8 cellular contexts compared by ENCODE assay signal in genomic region chr1:9429369-9429766, GRCh38.
A peak's percentile ranks its signal among the peaks of the same experiment; 100 is the strongest.
DNase-seq lines count a peak whose midpoint lies in the region; ATAC-seq, FAIRE-seq and TF ChIP-seq lines count a peak whose summit lies in the region.

No MANE protein-coding gene starts in this region.

- no peaks in the 10 kb centered on the region for H3K9me3 Mint-ChIP-seq in activated CD4-positive, alpha-beta T cell treated with anti-CD3 and anti-CD28 coated beads, Interleukin-2, amount 10 ng/mL, durations not matched to agents 7 days and 5 days

- TF ChIP-seq CTCF in GM12878 (IDR thresholded peaks at IDR 0.05 in 2 of 3, conservative IDR thresholded peaks at IDR 0.05 in 1 of 3; ENCODE audit: control insufficient read depth in 2 of 3, extremely low read depth in 1 of 3, insufficient read depth in 1 of 3, low read depth in 3 of 3, low read length in 3 of 3) (no peak), liver (IDR thresholded peaks at IDR 0.05; ENCODE audit: low read depth, low read length, missing input control) (no peak), thyroid gland (IDR thresholded peaks at IDR 0.05) (no peak)

- H3K4me2 ChIP-seq in GM12878 (ENCODE audit: control insufficient read depth, insufficient read depth): peak overlapping the region; percentile 99

- H3K4me3 ChIP-seq in GM12878: peak overlapping the region; percentile 30
- peak overlapping the region; percentile 51 to 77 (median 74) for H3K4me3 ChIP-seq in liver (ENCODE audit: low read depth in 1 of 3, low read length in 3 of 3)
- peak overlapping the region in 1 of 3 donors; percentile 31 for H3K4me3 ChIP-seq in thyroid gland (replicated peaks in 1 of 3)

- DNase-seq in activated CD4-positive, alpha-beta T cell treated with anti-CD3 and anti-CD28 coated beads, Interleukin-2, amount 10 ng/mL, durations not matched to agents 7 days and 5 days: no peak
- no peak for DNase-seq in activated CD4-positive, alpha-beta T cell treated with anti-CD3 and anti-CD28 coated beads, Interleukin-2, amount 50 U/mL, for 48 hours
- DNase-seq in GM12878 (ENCODE audit: low read depth, low spot score) (no peak), thyroid gland (no peak), T1000 (lab: John Stamatoyannopoulos, UW) (no peak), KBM-7 (no peak)

- intact Hi-C loops in GM12878 (cut with micrococcal nuclease; ENCODE audit: unreplicated experiment): no loop called here
- intact Hi-C loops in thyroid gland (cut with DNase I): no loop called here

- WGBS in GM12878 (ENCODE audit: insufficient coverage, insufficient replicate concordance, low lambda C conversion rate, missing lambda C conversion rate): 51% methylated on average over 6 of the region's 6 CpGs
- WGBS in liver: 51% methylated on average over 6 of the region's 6 CpGs
- 41 to 50% methylated on average over 6 of the region's 6 CpGs for WGBS in thyroid gland, 2 donors

- no peak for TF ChIP-seq EP300 in GM12878 (IDR thresholded peaks at IDR 0.05; ENCODE audit: borderline replicate concordance in 1 of 2, control insufficient read depth in 1 of 2, low read depth in 2 of 2, low read length in 2 of 2)

- peak overlapping the region; percentile 98 for H2AFZ ChIP-seq in GM12878 (ENCODE audit: control insufficient read depth, low read depth, low read length)

- no peaks in the 10 kb centered on the region for H3K79me2 ChIP-seq in GM12878 (ENCODE audit: control insufficient read depth, insufficient read depth, low read length)

- no peak for TF ChIP-seq POLR2A in GM12878 (IDR thresholded peaks at IDR 0.05; ENCODE audit: low read depth, low read length)
- no peak for TF ChIP-seq POLR2A in thyroid gland (IDR thresholded peaks at IDR 0.05)

- no peaks in the 10 kb centered on the region for H3K36me3 ChIP-seq in GM12878 (ENCODE audit: control insufficient read depth in 2 of 2, insufficient read depth in 2 of 2, low read length in 1 of 2)
- no peaks in the 10 kb centered on the region for H3K36me3 ChIP-seq in liver (ENCODE audit: control insufficient read depth in 4 of 4, insufficient read depth in 3 of 4, low read depth in 1 of 4, low read length in 3 of 4)
- H3K36me3 ChIP-seq in thyroid gland: no peaks in the 10 kb centered on the region

- H3K9ac ChIP-seq in GM12878 (ENCODE audit: control insufficient read depth, insufficient read depth, low read length) (peak overlapping the region; percentile 59), liver (ENCODE audit: low read depth in 1 of 2, low read length in 2 of 2) (peak overlapping the region; percentile 62 to 87)

- TF ChIP-seq RAD21 in GM12878 (IDR thresholded peaks at IDR 0.05; ENCODE audit: insufficient read depth, low read depth, low read length) (no peak), liver (IDR thresholded peaks at IDR 0.05) (no peak)

- H4K20me1 ChIP-seq in GM12878 (ENCODE audit: control insufficient read depth, insufficient read depth): no peaks in the 10 kb centered on the region

- H3K36me3 Mint-ChIP-seq in activated CD4-positive, alpha-beta T cell treated with anti-CD3 and anti-CD28 coated beads, Interleukin-2, amount 10 ng/mL, durations not matched to agents 7 days and 5 days (ENCODE audit: low read depth): no peaks in the 10 kb centered on the region

- in situ Hi-C loops in GM12878 (cut with MboI): no loop called here
- in situ Hi-C loops in KBM-7 (cut with MboI; ENCODE audit: low pct_unique_long_range_greater_than_20kb, low sequenced_read_pairs): no loop called here

- H3K27ac Mint-ChIP-seq in activated CD4-positive, alpha-beta T cell treated with anti-CD3 and anti-CD28 coated beads, Interleukin-2, amount 10 ng/mL, durations not matched to agents 7 days and 5 days: peak overlapping the region; percentile 98

- H3K27ac ChIP-seq in GM12878 (ENCODE audit: control insufficient read depth, insufficient read depth): peak overlapping the region; percentile 43
- H3K27ac ChIP-seq in liver (ENCODE audit: low read depth in 1 of 2, low read length in 2 of 2): peak overlapping the region; percentile 68 to 85
- H3K27ac ChIP-seq in thyroid gland: peak overlapping the region in 2 of 3 donors; percentile 46 to 77

- no peak for FAIRE-seq in GM12878 (lab: Jason Lieb, UNC)

- H3K4me3 Mint-ChIP-seq in activated CD4-positive, alpha-beta T cell treated with anti-CD3 and anti-CD28 coated beads, Interleukin-2, amount 10 ng/mL, durations not matched to agents 7 days and 5 days: peak overlapping the region; percentile 94

- ATAC-seq in GM12878: no peak
- ATAC-seq in HG02938 (IDR thresholded peaks at IDR 0.05; ENCODE audit: unreplicated experiment): no peak

- RAD21 ChIA-PET in GM12878 (lab: Charles Lee; ENCODE audit: unreplicated experiment): interaction anchor here (1.4 kb wide), 1 partner anchor 16 kb away, joined by 8 read pairs; no protein-coding TSS in a partner anchor

- H3K4me1 ChIP-seq in GM12878 (ENCODE audit: control insufficient read depth, insufficient read depth, low read length) (peaks cover 36% of the 10 kb centered on the region), liver (ENCODE audit: control insufficient read depth in 4 of 4, insufficient read depth in 4 of 4, low read length in 3 of 4) (peaks cover 5 to 15% (median 7%) of the 10 kb centered on the region in 4 donors), thyroid gland (peaks cover 0 to 11% of the 10 kb centered on the region in 2 donors)

- POLR2A ChIA-PET in activated CD4-positive, alpha-beta T cell treated with anti-CD3 and anti-CD28 coated beads, Interleukin-2, amount 10 ng/mL, durations not matched to agents 7 days and 5 days (lab: Charles Lee): no interaction called here
- POLR2A ChIA-PET in GM12878 (lab: Charles Lee): interaction anchor here (0.6 to 1.0 kb wide), 3 partner anchors 22 to 264 kb away, joined by 3 read pairs; no protein-coding TSS in a partner anchor

- H3K4me1 Mint-ChIP-seq in activated CD4-positive, alpha-beta T cell treated with anti-CD3 and anti-CD28 coated beads, Interleukin-2, amount 10 ng/mL, durations not matched to agents 7 days and 5 days: peaks cover 49% of the 10 kb centered on the region

- SMC1A ChIA-PET in GM12878 (lab: Charles Lee; ENCODE audit: uncharacterized antibody, unreplicated experiment): interaction anchor here (0.9 to 2.0 kb wide), 3 partner anchors 16 to 139 kb away, joined by 3 to 6 read pairs (median 4); no protein-coding TSS in a partner anchor

- H3K27me3 ChIP-seq in GM12878 (replicated peaks in 1 of 2; ENCODE audit: control insufficient read depth in 2 of 2, insufficient read depth in 2 of 2, low read length in 1 of 2): no peaks in the 10 kb centered on the region
- H3K27me3 ChIP-seq in liver (ENCODE audit: control insufficient read depth in 4 of 4, insufficient read depth in 4 of 4, low read length in 3 of 4): no peaks in the 10 kb centered on the region
- H3K27me3 ChIP-seq in thyroid gland: no peaks in the 10 kb centered on the region

- H3K9me3 ChIP-seq in GM12878 (replicated peaks; ENCODE audit: control insufficient read depth, insufficient read depth, low read length): no peaks in the 10 kb centered on the region
- no peaks in the 10 kb centered on the region for H3K9me3 ChIP-seq in liver (ENCODE audit: control insufficient read depth in 4 of 4, low read length in 3 of 4)
- H3K9me3 ChIP-seq in thyroid gland: no peaks in the 10 kb centered on the region

- CTCF ChIA-PET in activated CD4-positive, alpha-beta T cell treated with anti-CD3 and anti-CD28 coated beads, Interleukin-2, amount 10 ng/mL, durations not matched to agents 7 days and 5 days (lab: Charles Lee): interaction anchor here (0.5 to 2.5 kb wide), 2 partner anchors 16 to 197 kb away, joined by 3 to 6 read pairs; no protein-coding TSS in a partner anchor
- CTCF ChIA-PET in GM12878 (lab: Yijun Ruan, JAX): interaction anchor here (1.2 to 4.4 kb wide), 3 partner anchors 16 to 424 kb away, joined by 3 to 30 read pairs (median 8); no protein-coding TSS in a partner anchor

- BruUV-seq in GM12878 (replicated peaks; lab: Mats Ljungman, UMichigan): TSS peak; percentile 95

- peaks cover 15% of the 10 kb centered on the region for H3K27me3 Mint-ChIP-seq in activated CD4-positive, alpha-beta T cell treated with anti-CD3 and anti-CD28 coated beads, Interleukin-2, amount 10 ng/mL, durations not matched to agents 7 days and 5 days

TF ChIP-seq in GM12878, 131 proteins besides CTCF, POLR2A, EP300 and RAD21 (continues in another document):
- no peak for TF ChIP-seq PAX5 (IDR thresholded peaks at IDR 0.05; ENCODE audit: borderline replicate concordance, low read depth, low read length)
- 0 out of 2 replicates have a peak, but pooled peaks have one; percentile 2 for TF ChIP-seq TCF12 (IDR thresholded peaks at IDR 0.05; ENCODE audit: low read depth, low read length)
- no peak for TF ChIP-seq ZNF622 (IDR thresholded peaks at IDR 0.05)
- TF ChIP-seq CREB1 (IDR thresholded peaks at IDR 0.05; ENCODE audit: low read depth): no peak
- TF ChIP-seq CHD4 (IDR thresholded peaks at IDR 0.05): no peak

TF ChIP-seq in liver, 16 proteins besides CTCF, POLR2A, EP300 and RAD21 (continues in another document):
- TF ChIP-seq FOXA1 (IDR thresholded peaks at IDR 0.05) (no peak), ATF3 (IDR thresholded peaks at IDR 0.05) (no peak), TAF1 (conservative IDR thresholded peaks at IDR 0.05) (no peak), JUND (IDR thresholded peaks at IDR 0.05) (no peak), ZBTB33 (IDR thresholded peaks at IDR 0.05) (no peak)
